In the genomic region with DNA sequence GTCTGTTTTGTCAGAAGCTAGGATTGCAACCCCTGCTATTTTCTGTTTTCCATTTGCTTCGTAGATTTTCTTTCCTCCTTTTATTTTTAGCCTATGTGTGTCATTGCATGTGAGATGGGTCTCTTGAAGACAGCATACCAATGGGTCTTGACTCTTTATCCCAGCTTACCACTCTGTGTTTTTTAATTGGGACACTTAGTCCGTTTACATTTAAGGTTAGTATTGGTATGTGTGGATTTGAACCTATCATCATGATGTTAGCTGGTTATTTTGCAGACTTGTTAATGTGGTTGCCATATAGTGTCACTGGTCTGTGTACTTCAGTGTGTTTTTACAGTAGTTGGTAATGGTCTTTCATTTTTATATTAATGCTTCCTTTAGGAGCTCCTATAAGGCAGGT, we compare ENCODE assay signal across 3 cellular contexts.
"Had no signal": no experiment of that assay in that cellular context is flagged by ENCODE, and none has a peak within 500 bp of the region (broad histone marks: within the 10 kb centered on the region; RNA-seq: fewer than 3 reads in every experiment).

No MANE protein-coding gene starts in this region.

- DNase-seq: GDM1, GF-D8 had no signal

- H3K4me3 ChIP-seq: GM12878 had no signal
